ENCODE assay signal across 27 cellular contexts in the genomic region with DNA sequence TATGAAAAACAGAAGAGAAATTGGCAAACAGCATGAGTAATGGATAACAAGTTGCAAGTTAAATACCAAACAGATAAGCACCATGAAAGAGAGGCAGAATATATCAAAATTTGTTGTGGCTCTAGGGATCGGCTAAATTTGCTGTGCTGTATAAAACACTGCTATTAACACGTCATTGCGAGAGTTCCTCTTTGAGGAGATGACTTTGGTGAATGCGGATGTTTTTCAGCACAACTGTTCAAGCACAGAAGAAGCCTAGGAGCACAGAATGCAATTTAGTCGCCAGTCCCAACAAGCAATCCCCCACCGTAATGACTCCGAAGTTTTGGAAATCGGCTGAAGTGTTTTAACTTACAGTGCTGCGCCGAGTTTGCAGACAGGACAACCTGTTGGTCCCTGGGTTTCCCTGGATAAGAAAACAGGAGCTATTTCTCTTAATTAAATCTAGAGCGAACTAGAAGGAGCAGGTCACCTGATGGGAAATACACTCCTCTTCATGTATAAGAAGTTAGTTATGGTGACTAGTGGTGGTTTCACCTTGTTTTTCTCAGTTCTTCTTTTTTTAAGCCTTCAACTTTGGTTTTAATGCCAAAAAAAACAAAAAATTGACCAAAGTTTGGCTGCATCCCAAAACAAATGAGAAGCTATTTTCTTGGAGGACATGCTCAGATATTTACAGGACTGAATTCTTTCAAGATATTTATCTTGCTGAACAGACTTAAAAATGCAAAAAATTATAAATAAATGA.
A peak's percentile ranks its signal among the peaks of the same experiment; 100 is the strongest.
DNase-seq lines count a peak whose midpoint lies in the region; ATAC-seq and TF ChIP-seq lines count a peak whose summit lies in the region.
"Had no signal": no experiment of that assay in that cellular context is flagged by ENCODE, and none has a peak within 500 bp of the region (broad histone marks: within the 10 kb centered on the region; RNA-seq: fewer than 3 reads in every experiment).

No MANE protein-coding gene starts in this region.

- CTCF ChIA-PET in HEK293 (lab: Yijun Ruan, JAX) (interaction anchor here (0.6 kb wide), 1 partner anchor 452 kb away, joined by 3 read pairs; no protein-coding TSS in a partner anchor), A673 (lab: Charles Lee) (no interaction called here), Caco-2 (lab: Charles Lee) (no interaction called here)

- TF ChIP-seq EP300 in upper lobe of left lung (IDR thresholded peaks at IDR 0.05), result no peak

- WGBS in upper lobe of left lung, 2 donors, result 64 to 70% methylated on average over 11 of the region's 11 CpGs

- DNase-seq in RPMI8226, result peak; percentile 89
- peak; percentile 4 for DNase-seq in fibroblast of pulmonary artery (ENCODE audit: low read depth)
- peak; percentile 33 for DNase-seq in pons (ENCODE audit: low spot score)
- DNase-seq in upper lobe of left lung, result no peak
- DNase-seq in A673 (ENCODE audit: low spot score), result no peak
- DNase-seq in Caco-2, result no peak
- DNase-seq: activated CD4-positive, alpha-beta T cell treated with anti-CD3 and anti-CD28 coated beads, Interleukin-2, amount 10 ng/mL, durations not matched to agents 7 days and 5 days; activated naive CD8-positive, alpha-beta T cell treated with anti-CD3 and anti-CD28 coated beads, Interleukin-2, amount 50 U/mL, for 24 hours; activated T-cell treated with anti-CD3 and anti-CD28 coated beads, Interleukin-2, amount 50 U/mL, for 24 hours; effector memory CD8-positive, alpha-beta T cell; hippocampal formation; mesenchymal stem cell; NCI-H1417 treated with DMSO at 0.1 percent for 48 hours; NCI-H2081 treated with DMSO at 0.1 percent for 48 hours; NCI-H82; PC-3; psoas muscle; SHP77; stimulated activated CD4-positive, alpha-beta T cell treated with anti-CD3 and anti-CD28 coated beads, Interleukin-15, amount 100 ng/mL, for 24 hours; stimulated activated naive CD8-positive, alpha-beta T cell treated with anti-CD3 and anti-CD28 coated beads, Interleukin-15, Interleukin-2, amounts not matched to agents 100 U/mL and 50 U/mL, for 24 hours; testis; uterus had no signal

- H3K4me1 Mint-ChIP-seq in Caco-2 (ENCODE audit: low read depth, unreplicated experiment), result no peaks in the 10 kb centered on the region
- H3K4me1 Mint-ChIP-seq: activated CD4-positive, alpha-beta T cell treated with anti-CD3 and anti-CD28 coated beads, Interleukin-2, amount 10 ng/mL, durations not matched to agents 7 days and 5 days; activated naive CD8-positive, alpha-beta T cell treated with anti-CD3 and anti-CD28 coated beads, Interleukin-2, amount 50 U/mL, for 24 hours; CD14-positive monocyte had no signal

- no peak for TF ChIP-seq POLR2A in upper lobe of left lung (IDR thresholded peaks at IDR 0.05)

- H3K36me3 ChIP-seq in HEK293 (ENCODE audit: control insufficient read depth in 2 of 2, insufficient read depth in 1 of 2, low read length in 2 of 2), result no peaks in the 10 kb centered on the region
- H3K36me3 ChIP-seq in upper lobe of left lung, result no peaks in the 10 kb centered on the region
- no peaks in the 10 kb centered on the region for H3K36me3 ChIP-seq in A673 (ENCODE audit: insufficient read depth, low read length, poor library complexity, severe bottlenecking)
- no peaks in the 10 kb centered on the region for H3K36me3 ChIP-seq in Caco-2 (ENCODE audit: control insufficient read depth, insufficient read depth, low read length)
- H3K36me3 ChIP-seq: gastroesophageal sphincter, uterus had no signal

- no peak for ATAC-seq in upper lobe of left lung (ENCODE audit: low FRiP score in 2 of 2)
- ATAC-seq: activated naive CD8-positive, alpha-beta T cell treated with anti-CD3 and anti-CD28 coated beads, Interleukin-2, amount 50 U/mL, for 24 hours; effector memory CD8-positive, alpha-beta T cell; esophagus mucosa; gastroesophageal sphincter; GM12878; PC-3; psoas muscle; stimulated activated naive CD8-positive, alpha-beta T cell treated with anti-CD3 and anti-CD28 coated beads, Interleukin-15, Interleukin-2, amounts not matched to agents 100 U/mL and 50 U/mL, for 24 hours had no signal

- intact Hi-C loops in A673 (cut with micrococcal nuclease; ENCODE audit: unreplicated experiment), result no loop called here
- intact Hi-C loops in Caco-2 (cut with micrococcal nuclease; ENCODE audit: unreplicated experiment), result no loop called here

- H3K4me3 Mint-ChIP-seq in Caco-2 (ENCODE audit: unreplicated experiment), result no peak overlapping the region
- H3K4me3 Mint-ChIP-seq: activated CD4-positive, alpha-beta T cell treated with anti-CD3 and anti-CD28 coated beads, Interleukin-2, amount 10 ng/mL, durations not matched to agents 7 days and 5 days; activated naive CD8-positive, alpha-beta T cell treated with anti-CD3 and anti-CD28 coated beads, Interleukin-2, amount 50 U/mL, for 24 hours; activated T-cell treated with anti-CD3 and anti-CD28 coated beads, Interleukin-2, amount 50 U/mL, for 24 hours; CD14-positive monocyte; effector memory CD8-positive, alpha-beta T cell had no signal

- POLR2A ChIA-PET in HEK293 (lab: Yijun Ruan, JAX), result no interaction called here
- POLR2A ChIA-PET in A673 (lab: Charles Lee; ENCODE audit: low non-redundant PET), result no interaction called here
- POLR2A ChIA-PET in Caco-2 (lab: Charles Lee), result interaction anchor here (0.5 kb wide), 1 partner anchor 412 kb away, joined by 4 read pairs; no protein-coding TSS in a partner anchor

- H3K27me3 ChIP-seq in upper lobe of left lung (no peaks in the 10 kb centered on the region), A673 (replicated peaks; ENCODE audit: insufficient read depth, low read depth, low read length, poor library complexity) (no peaks in the 10 kb centered on the region), Caco-2 (replicated peaks; ENCODE audit: control insufficient read depth, insufficient read depth, low read length) (no peaks in the 10 kb centered on the region)
- H3K27me3 ChIP-seq: testis, uterus had no signal

- H3K27me3 Mint-ChIP-seq in Caco-2 (ENCODE audit: insufficient read depth, unreplicated experiment), result peaks cover 4% of the 10 kb centered on the region
- H3K27me3 Mint-ChIP-seq: activated CD4-positive, alpha-beta T cell treated with anti-CD3 and anti-CD28 coated beads, Interleukin-2, amount 10 ng/mL, durations not matched to agents 7 days and 5 days; activated naive CD8-positive, alpha-beta T cell treated with anti-CD3 and anti-CD28 coated beads, Interleukin-2, amount 50 U/mL, for 24 hours had no signal

- no peaks in the 10 kb centered on the region for H3K9me3 ChIP-seq in HEK293 (ENCODE audit: control insufficient read depth, insufficient read depth, low read depth, low read length)
- H3K9me3 ChIP-seq in upper lobe of left lung, result no peaks in the 10 kb centered on the region
- peaks cover 24% of the 10 kb centered on the region for H3K9me3 ChIP-seq in A673 (ENCODE audit: low read depth, low read length, poor library complexity, severe bottlenecking)
- H3K9me3 ChIP-seq in Caco-2, result no peaks in the 10 kb centered on the region
- H3K9me3 ChIP-seq: gastroesophageal sphincter, psoas muscle, testis, uterus had no signal

- no TSS peak for BruUV-seq in A673 (replicated peaks; lab: Mats Ljungman, UMichigan)
- BruUV-seq in Caco-2 (replicated peaks; lab: Mats Ljungman, UMichigan), result no TSS peak

- H3K27ac ChIP-seq in HEK293 (ENCODE audit: extremely low read depth, low read depth, low read length), result no peak overlapping the region
- H3K27ac ChIP-seq in upper lobe of left lung, result no peak overlapping the region
- H3K27ac ChIP-seq in A673 (ENCODE audit: low read depth, low read length, poor library complexity, severe bottlenecking), result no peak overlapping the region
- H3K27ac ChIP-seq: gastroesophageal sphincter, psoas muscle, testis, uterus had no signal

- peaks cover 11% of the 10 kb centered on the region for H3K9me3 Mint-ChIP-seq in Caco-2 (ENCODE audit: unreplicated experiment)
- H3K9me3 Mint-ChIP-seq: activated CD4-positive, alpha-beta T cell treated with anti-CD3 and anti-CD28 coated beads, Interleukin-2, amount 10 ng/mL, durations not matched to agents 7 days and 5 days; activated T-cell treated with anti-CD3 and anti-CD28 coated beads, Interleukin-2, amount 50 U/mL, for 24 hours; effector memory CD8-positive, alpha-beta T cell had no signal

- H3K36me3 Mint-ChIP-seq in Caco-2 (ENCODE audit: insufficient read depth, unreplicated experiment), result no peaks in the 10 kb centered on the region
- H3K36me3 Mint-ChIP-seq: CD14-positive monocyte had no signal

- H3K4me3 ChIP-seq in HEK293 (ENCODE audit: low read depth, low read length), result no peak overlapping the region
- H3K4me3 ChIP-seq in fibroblast of pulmonary artery (replicated peaks; ENCODE audit: low read depth, low read length), result no peak overlapping the region
- H3K4me3 ChIP-seq in upper lobe of left lung, result no peak overlapping the region
- no peak overlapping the region for H3K4me3 ChIP-seq in A673 (ENCODE audit: low read depth, low read length, poor library complexity, severe bottlenecking)
- no peak overlapping the region for H3K4me3 ChIP-seq in Caco-2 (ENCODE audit: low read depth, low read length)
- H3K4me3 ChIP-seq: gastroesophageal sphincter, GM12878, psoas muscle, testis, uterus had no signal

- no peak overlapping the region for H3K27ac Mint-ChIP-seq in Caco-2 (ENCODE audit: unreplicated experiment)
- H3K27ac Mint-ChIP-seq: activated CD4-positive, alpha-beta T cell treated with anti-CD3 and anti-CD28 coated beads, Interleukin-2, amount 10 ng/mL, durations not matched to agents 7 days and 5 days; activated naive CD8-positive, alpha-beta T cell treated with anti-CD3 and anti-CD28 coated beads, Interleukin-2, amount 50 U/mL, for 24 hours; activated T-cell treated with anti-CD3 and anti-CD28 coated beads, Interleukin-2, amount 50 U/mL, for 24 hours; effector memory CD8-positive, alpha-beta T cell had no signal

- TF ChIP-seq CTCF in HEK293 (tag by site-specific recombination; IDR thresholded peaks at IDR 0.05) (no peak), fibroblast of pulmonary artery (IDR thresholded peaks at IDR 0.05; ENCODE audit: low read length, missing control alignments) (no peak), upper lobe of left lung (IDR thresholded peaks at IDR 0.05) (no peak), A673 (conservative IDR thresholded peaks at IDR 0.05; ENCODE audit: low read depth, low read length) (no peak), Caco-2 (IDR thresholded peaks at IDR 0.05; ENCODE audit: insufficient read depth in 1 of 2, low read depth in 1 of 2, low read length in 1 of 2, severe bottlenecking in 1 of 2, unreplicated experiment in 1 of 2) (no peak)

- peaks cover 10% of the 10 kb centered on the region for H3K4me1 ChIP-seq in HEK293 (ENCODE audit: control insufficient read depth, insufficient read depth, low read length)
- H3K4me1 ChIP-seq in upper lobe of left lung, result peaks cover 0 to 17% (median 10%) of the 10 kb centered on the region in 4 donors
- no peaks in the 10 kb centered on the region for H3K4me1 ChIP-seq in A673 (ENCODE audit: insufficient read depth, low read length, poor library complexity, severe bottlenecking)
- H3K4me1 ChIP-seq in Caco-2, result no peaks in the 10 kb centered on the region
- H3K4me1 ChIP-seq: psoas muscle, uterus had no signal

TF ChIP-seq in HEK293, 187 proteins besides CTCF, POLR2A, EP300 and RAD21:
- TF ChIP-seq SCRT2 (tag by site-specific recombination; IDR thresholded peaks at IDR 0.05), result 0 out of 2 replicates have a peak, but pooled peaks have one; percentile 11
- TF ChIP-seq RBAK (tag by site-specific recombination; IDR thresholded peaks at IDR 0.05), result no peak

Comparison
In these comparisons a context has a peak if more than half of its experiments do, and no peak if none do; other contexts are left out.
1. DNase-seq: peak in RPMI8226 (single experiment), fibroblast of pulmonary artery (single experiment) and pons (single experiment); none in upper lobe of left lung (0 of 2), A673 (single experiment) and Caco-2 (0 of 2).